ENCODE assay signal across 15 cellular contexts in the genomic region with DNA sequence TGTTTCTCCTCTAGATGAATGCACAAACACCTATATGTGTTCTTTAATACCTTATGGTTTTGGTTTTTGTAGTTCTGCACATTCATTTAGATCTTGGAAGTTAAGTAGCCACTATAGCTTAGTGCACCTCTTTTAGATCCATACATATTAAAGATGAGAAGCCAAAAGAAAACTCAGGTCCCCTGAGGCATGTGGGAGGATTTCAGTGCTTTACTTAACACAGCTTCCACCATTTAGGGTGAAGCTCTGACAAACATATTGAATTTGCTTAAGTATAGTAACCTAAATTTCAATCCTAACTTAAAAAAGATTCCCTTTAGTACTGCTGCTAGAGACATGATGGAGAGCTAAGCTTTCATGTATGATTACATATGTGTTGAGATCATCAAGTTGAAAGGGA.
"Had no signal": no experiment of that assay in that cellular context is flagged by ENCODE, and none has a peak within 500 bp of the region (broad histone marks: within the 10 kb centered on the region; RNA-seq: fewer than 3 reads in every experiment).

No MANE protein-coding gene starts in this region.

- H3K4me3 Mint-ChIP-seq: activated CD4-positive, alpha-beta memory T cell treated with anti-CD3 and anti-CD28 coated beads for 36 hours; activated naive CD4-positive, alpha-beta T cell treated with anti-CD3 and anti-CD28 coated beads for 36 hours; activated T-helper 1 cell treated with anti-CD3 and anti-CD28 coated beads, Interleukin-12 subunit alpha, Interleukin-12 subunit beta, Interleukin-2, Interleukin-4 antibody, amounts not matched to agents 30 ng/mL and 10 ng/mL and 1 ng/mL, durations not matched to agents 14 hours and 24 hours and 36 hours; neural crest cell; T-helper 2 cell treated with Interferon-gamma antibody and Interleukin-4, amounts not matched to agents 5 μg/mL and 100 μg/mL, for 36 hours had no signal

- DNase-seq: activated CD4-positive, alpha-beta memory T cell treated with anti-CD3 and anti-CD28 coated beads for 36 hours; activated CD4-positive, CD25-positive, alpha-beta regulatory T cell treated with anti-CD3 and anti-CD28 coated beads, Interleukin-2, amount 50 U/mL, for 72 hours; activated naive CD4-positive, alpha-beta T cell treated with anti-CD3 and anti-CD28 coated beads for 36 hours; anterior cingulate cortex; dorsolateral prefrontal cortex; foreskin melanocyte; head of caudate nucleus; retina had no signal

- H3K36me3 ChIP-seq: tibial nerve, vagina had no signal

- H3K27ac Mint-ChIP-seq: activated CD4-positive, alpha-beta memory T cell treated with anti-CD3 and anti-CD28 coated beads for 36 hours; activated naive CD4-positive, alpha-beta T cell treated with anti-CD3 and anti-CD28 coated beads for 36 hours; activated T-helper 1 cell treated with anti-CD3 and anti-CD28 coated beads, Interleukin-12 subunit alpha, Interleukin-12 subunit beta, Interleukin-2, Interleukin-4 antibody, amounts not matched to agents 30 ng/mL and 10 ng/mL and 1 ng/mL, durations not matched to agents 14 hours and 24 hours and 36 hours; T-helper 2 cell treated with Interferon-gamma antibody and Interleukin-4, amounts not matched to agents 5 μg/mL and 100 μg/mL, for 36 hours had no signal

- H3K27ac ChIP-seq: dorsolateral prefrontal cortex, skin epidermis, tibial nerve, vagina had no signal

- FAIRE-seq: endometrium had no signal

- H3K9me3 Mint-ChIP-seq: activated CD4-positive, alpha-beta memory T cell treated with anti-CD3 and anti-CD28 coated beads for 36 hours; activated naive CD4-positive, alpha-beta T cell treated with anti-CD3 and anti-CD28 coated beads for 36 hours; activated T-helper 1 cell treated with anti-CD3 and anti-CD28 coated beads, Interleukin-12 subunit alpha, Interleukin-12 subunit beta, Interleukin-2, Interleukin-4 antibody, amounts not matched to agents 30 ng/mL and 10 ng/mL and 1 ng/mL, durations not matched to agents 14 hours and 24 hours and 36 hours; T-helper 2 cell treated with Interferon-gamma antibody and Interleukin-4, amounts not matched to agents 5 μg/mL and 100 μg/mL, for 36 hours had no signal

- H3K4me3 ChIP-seq: dorsolateral prefrontal cortex, skin epidermis, tibial nerve, vagina had no signal

- H3K27me3 ChIP-seq: dorsolateral prefrontal cortex, tibial nerve, vagina had no signal

- H3K9me3 ChIP-seq: tibial nerve, vagina had no signal

- H3K4me1 ChIP-seq: tibial nerve, vagina had no signal
